26 cellular contexts compared by ENCODE assay signal in the genomic region with DNA sequence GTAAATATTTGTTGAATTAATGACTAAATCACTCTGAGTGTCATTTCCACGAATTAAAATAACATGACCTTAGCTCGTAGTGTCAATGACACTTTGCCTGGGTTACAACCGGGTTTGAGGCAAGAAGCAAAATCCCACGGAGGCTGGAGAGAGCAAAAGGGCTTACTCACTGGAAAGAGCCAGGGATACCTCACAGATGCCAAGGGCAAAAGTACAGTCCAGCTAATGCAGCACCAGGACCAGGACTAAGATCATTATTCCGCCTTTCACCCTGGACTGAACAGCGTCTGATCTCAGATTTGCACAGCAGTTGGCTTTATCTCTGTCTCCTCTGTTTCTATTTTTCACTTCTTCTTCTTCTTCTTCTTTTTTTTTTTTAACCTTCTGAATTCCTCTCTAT.
DNase-seq lines count a peak whose midpoint lies in the region; ATAC-seq, FAIRE-seq and TF ChIP-seq lines count a peak whose summit lies in the region.
"Had no signal": no experiment of that assay in that cellular context is flagged by ENCODE, and none has a peak within 500 bp of the region (broad histone marks: within the 10 kb centered on the region; RNA-seq: fewer than 3 reads in every experiment).

No MANE protein-coding gene starts in this region.

- H3K4me1 Mint-ChIP-seq in GM23338, result peaks cover 32% of the 10 kb centered on the region
- H3K4me1 Mint-ChIP-seq in activated T-cell treated with anti-CD3 and anti-CD28 coated beads, Interleukin-2, amount 50 U/mL, for 4 hours (ENCODE audit: low read depth), result no peaks in the 10 kb centered on the region
- H3K4me1 Mint-ChIP-seq: CD14-positive monocyte; CD4-positive, alpha-beta memory T cell; CD4-positive, CD25-positive, alpha-beta regulatory T cell; CD8-positive, alpha-beta memory T cell had no signal

- H3K4me1 ChIP-seq in GM23338 (ENCODE audit: insufficient read depth) (peaks cover 14% of the 10 kb centered on the region), H1 (replicated peaks in 1 of 4; ENCODE audit: control insufficient read depth in 3 of 4, insufficient read depth in 4 of 4, low read length in 3 of 4) (peaks cover 0 to 3% (median 0%) of the 10 kb centered on the region in 4 experiments; a peak in 1 of 7 replicates)
- H3K4me1 ChIP-seq: BE2C had no signal

- H2BK5ac ChIP-seq in H1 (ENCODE audit: low read depth, low read length), result no peak overlapping the region

- CTCF ChIA-PET in H1 (lab: Charles Lee; ENCODE audit: partially characterized antibody), result interaction anchor here (0.6 to 1.2 kb wide), 3 partner anchors 19 to 335 kb away, joined by 3 to 4 read pairs (median 4); no protein-coding TSS in a partner anchor

- no peak overlapping the region for H2BK120ac ChIP-seq in H1 (replicated peaks; ENCODE audit: low read depth, low read length)

- H3K4ac ChIP-seq in H1 (replicated peaks; ENCODE audit: insufficient read length, low read depth, low read length), result no peak overlapping the region

- ATAC-seq in GM23338 (no peak), left lobe of liver (peak; percentile 59)
- ATAC-seq in activated T-cell treated with anti-CD3 and anti-CD28 coated beads, Interleukin-2, amount 50 U/mL, for 4 hours, result no peak
- ATAC-seq: GM12878 had no signal

- H3K23me2 ChIP-seq in H1 (ENCODE audit: low read depth, low read length), result no peaks in the 10 kb centered on the region

- no peaks in the 10 kb centered on the region for H4K20me1 ChIP-seq in GM23338 (replicated peaks; ENCODE audit: insufficient read depth)
- no peaks in the 10 kb centered on the region for H4K20me1 ChIP-seq in H1 (replicated peaks in 1 of 2; ENCODE audit: control insufficient read depth in 1 of 2, insufficient read depth in 2 of 2, low read length in 2 of 2)
- H4K20me1 ChIP-seq: BLaER1 had no signal

- H3K4me3 Mint-ChIP-seq in GM23338, result no peak overlapping the region
- H3K4me3 Mint-ChIP-seq in activated T-cell treated with anti-CD3 and anti-CD28 coated beads, Interleukin-2, amount 50 U/mL, for 4 hours, result no peak overlapping the region
- H3K4me3 Mint-ChIP-seq: CD14-positive monocyte; CD4-positive, alpha-beta memory T cell; CD4-positive, CD25-positive, alpha-beta regulatory T cell; CD8-positive, alpha-beta memory T cell had no signal

- no peak for FAIRE-seq in H1 (lab: Jason Lieb, UNC)
- FAIRE-seq: A204.1, GM12878, GM12892, GM18507 had no signal

- H3K36me3 ChIP-seq in GM23338 (ENCODE audit: insufficient read depth), result no peaks in the 10 kb centered on the region
- H3K36me3 ChIP-seq in H1 (ENCODE audit: control insufficient read depth in 2 of 4, insufficient read depth in 4 of 4, low read length in 3 of 4), result no peaks in the 10 kb centered on the region
- H3K36me3 ChIP-seq: BE2C, BLaER1 had no signal

- TF ChIP-seq CTCF in GM23338 (conservative IDR thresholded peaks at IDR 0.05; ENCODE audit: low read depth in 2 of 2) (no peak), H1 (IDR thresholded peaks at IDR 0.05; ENCODE audit: control extremely low read depth in 1 of 3, insufficient read depth in 1 of 3, low read depth in 1 of 3, low read length in 3 of 3) (no peak)

- no peak overlapping the region for H2BK12ac ChIP-seq in H1 (ENCODE audit: low read depth, low read length)

- no peak overlapping the region for H3K9ac ChIP-seq in H1 (replicated peaks in 1 of 4; ENCODE audit: extremely low read depth in 1 of 4, low read depth in 3 of 4, low read length in 3 of 4)
- H3K9ac ChIP-seq: BLaER1 had no signal

- no peak overlapping the region; the same call in 1 of the 2 replicates for H2BK20ac ChIP-seq in H1 (ENCODE audit: low read length)

- TF ChIP-seq RAD21 in H1 (IDR thresholded peaks at IDR 0.05 in 1 of 2, conservative IDR thresholded peaks at IDR 0.05 in 1 of 2; ENCODE audit: low read depth in 2 of 2, low read length in 2 of 2), result no peak

- no peak overlapping the region for H4K91ac ChIP-seq in H1 (replicated peaks; ENCODE audit: insufficient read length, low read length)

- no peaks in the 10 kb centered on the region for H3K27me3 ChIP-seq in GM23338 (ENCODE audit: insufficient read depth)
- no peaks in the 10 kb centered on the region for H3K27me3 ChIP-seq in H1 (replicated peaks in 1 of 4; ENCODE audit: control insufficient read depth in 3 of 4, extremely low read depth in 1 of 4, insufficient read depth in 3 of 4, low read length in 3 of 4)
- H3K27me3 ChIP-seq: BE2C, BLaER1 had no signal

- H3K79me1 ChIP-seq in H1 (ENCODE audit: low read depth, low read length), result no peaks in the 10 kb centered on the region; the same call in 1 of the 2 replicates

- no peak overlapping the region for H4K8ac ChIP-seq in H1 (ENCODE audit: extremely low read depth, insufficient read depth, low read length)

- H3F3A ChIP-seq in GM23338 (replicated peaks; ENCODE audit: low read depth), result no peaks in the 10 kb centered on the region

- TF ChIP-seq EP300 in H1 (IDR thresholded peaks at IDR 0.05; ENCODE audit: borderline replicate concordance in 1 of 2, low read depth in 2 of 2, low read length in 2 of 2), result no peak

- H3K4me2 ChIP-seq in GM23338 (no peak overlapping the region), H1 (ENCODE audit: insufficient read depth in 1 of 2, low read depth in 2 of 2, low read length in 2 of 2) (no peak overlapping the region)
- H3K4me2 ChIP-seq: BLaER1 had no signal

- H3K14ac ChIP-seq in H1 (ENCODE audit: insufficient read length), result no peak overlapping the region

- no peak overlapping the region for H3K56ac ChIP-seq in H1 (replicated peaks; ENCODE audit: insufficient read length, low read depth, low read length)

- POLR2A ChIA-PET in H1 (lab: Charles Lee; ENCODE audit: partially characterized antibody), result interaction anchor here (0.8 kb wide), 1 partner anchor 15 kb away, joined by 3 read pairs; no protein-coding TSS in a partner anchor

- no peak overlapping the region for H4K5ac ChIP-seq in H1 (ENCODE audit: insufficient read length, low read depth, low read length)

- H3K27ac ChIP-seq in GM23338 (ENCODE audit: low read depth) (0 out of 2 replicates have a peak overlapping the region, but pooled peaks have one; percentile 32), H1 (ENCODE audit: low read depth, low read length) (no peak overlapping the region; the same call in 1 of the 2 replicates)
- H3K27ac ChIP-seq: BLaER1 had no signal

- H3K79me2 ChIP-seq in GM23338 (replicated peaks; ENCODE audit: insufficient read depth) (peaks cover 41% of the 10 kb centered on the region), H1 (ENCODE audit: control insufficient read depth in 1 of 2, insufficient read depth in 2 of 2, low read length in 2 of 2) (peaks cover 0 to 42% of the 10 kb centered on the region in 2 experiments; a peak in 2 of 4 replicates)

- no peak overlapping the region for H3K18ac ChIP-seq in H1 (ENCODE audit: extremely low read depth, low read length)

- H2AFZ ChIP-seq in GM23338 (no peak overlapping the region), H1 (ENCODE audit: low read length) (no peak overlapping the region)

- TF ChIP-seq POLR2A in H1 (IDR thresholded peaks at IDR 0.05; ENCODE audit: control extremely low read depth in 1 of 2, low read depth in 2 of 2, low read length in 2 of 2), result no peak

- H3K36me3 Mint-ChIP-seq in GM23338 (ENCODE audit: low read depth), result peaks cover 3% of the 10 kb centered on the region; the same call in 2 of the 3 replicates
- H3K36me3 Mint-ChIP-seq in activated T-cell treated with anti-CD3 and anti-CD28 coated beads, Interleukin-2, amount 50 U/mL, for 4 hours (ENCODE audit: insufficient read depth), result no peaks in the 10 kb centered on the region
- H3K36me3 Mint-ChIP-seq: CD14-positive monocyte; CD4-positive, alpha-beta memory T cell; CD4-positive, CD25-positive, alpha-beta regulatory T cell; CD8-positive, alpha-beta memory T cell had no signal

- peaks cover 6% of the 10 kb centered on the region; the same call in 1 of the 2 replicates for H3K9me2 ChIP-seq in GM23338 (ENCODE audit: insufficient read depth)

- no peak overlapping the region for H3K4me3 ChIP-seq in GM23338
- no peak overlapping the region for H3K4me3 ChIP-seq in H1 (ENCODE audit: extremely low read depth in 1 of 4, insufficient read depth in 2 of 4, low read depth in 3 of 4, low read length in 4 of 4)
- H3K4me3 ChIP-seq: BLaER1, GM12878 had no signal

- H3K9me3 Mint-ChIP-seq in GM23338, result no peaks in the 10 kb centered on the region
- no peaks in the 10 kb centered on the region for H3K9me3 Mint-ChIP-seq in activated T-cell treated with anti-CD3 and anti-CD28 coated beads, Interleukin-2, amount 50 U/mL, for 4 hours

- WGBS in H1 (ENCODE audit: extremely low coverage in 1 of 2, insufficient coverage in 1 of 2, insufficient read length in 1 of 2, insufficient replicate concordance in 2 of 2, low coverage in 1 of 2, low lambda C conversion rate in 2 of 2, missing lambda C conversion rate in 1 of 2), 2 experiments, result 87% methylated on average over 6 of the region's 6 CpGs; no CpG with 5 or more reads in 1 of the 2 experiments

- no peaks in the 10 kb centered on the region for H3K9me3 ChIP-seq in H1 (ENCODE audit: insufficient read depth in 2 of 2, low read depth in 1 of 2, low read length in 1 of 2)
- H3K9me3 ChIP-seq: BE2C, BLaER1 had no signal

- H2BK15ac ChIP-seq in H1 (ENCODE audit: low read length), result peak overlapping the region; percentile 88; the same call in 1 of the 2 replicates

- H3K27ac Mint-ChIP-seq in GM23338, result no peak overlapping the region
- H3K27ac Mint-ChIP-seq: CD14-positive monocyte; CD4-positive, alpha-beta memory T cell; CD4-positive, CD25-positive, alpha-beta regulatory T cell had no signal

- H2AK5ac ChIP-seq in H1 (ENCODE audit: low read depth, low read length), result no peak overlapping the region

- DNase-seq in GM23338 (ENCODE audit: low spot score) (no peak), H1 (ENCODE audit: low read depth in 1 of 2, low spot score in 2 of 2) (no peak), left lobe of liver (ENCODE audit: low spot score) (no peak), NCI-H2107 (lab: John Stamatoyannopoulos, UW) (no peak)
- DNase-seq in activated T-cell treated with anti-CD3 and anti-CD28 coated beads, Interleukin-2, amount 50 U/mL, for 4 hours, result no peak
- DNase-seq: 8988T; ACHN; BE2C; C1 segment of cervical spinal cord; CD4-positive, alpha-beta memory T cell; CD4-positive, CD25-positive, alpha-beta regulatory T cell; CD8-positive, alpha-beta memory T cell; COR-L47; DMS 273 treated with DMSO at 0.1 percent for 48 hours; DMS153; DMS53; DMS79; DND-41; EL; GDM1 had no signal

- peaks cover 7% of the 10 kb centered on the region for H3K27me3 Mint-ChIP-seq in GM23338 (ENCODE audit: insufficient read depth, low read depth, poor library complexity)
- peaks cover 6% of the 10 kb centered on the region for H3K27me3 Mint-ChIP-seq in activated T-cell treated with anti-CD3 and anti-CD28 coated beads, Interleukin-2, amount 50 U/mL, for 4 hours (ENCODE audit: low read depth)
- H3K27me3 Mint-ChIP-seq: CD4-positive, CD25-positive, alpha-beta regulatory T cell; CD8-positive, alpha-beta memory T cell had no signal

- H3K23ac ChIP-seq in H1 (ENCODE audit: insufficient read length), result no peak overlapping the region

TF ChIP-seq in GM23338, 12 proteins besides CTCF, POLR2A, EP300 and RAD21 (continues in another document):
- TF ChIP-seq ZNF331 (CRISPR knock-in tag; IDR thresholded peaks at IDR 0.05; ENCODE audit: low read depth), result no peak
- TF ChIP-seq EZH2 (IDR thresholded peaks at IDR 0.05; ENCODE audit: low read depth, unreplicated experiment), result no peak

TF ChIP-seq in H1, 55 proteins besides CTCF, POLR2A, EP300 and RAD21:
- TF ChIP-seq SUZ12 (IDR thresholded peaks at IDR 0.05; ENCODE audit: low read length), result no peak
